Comparison of ENCODE assay signal across 22 cellular contexts in the genomic region with DNA sequence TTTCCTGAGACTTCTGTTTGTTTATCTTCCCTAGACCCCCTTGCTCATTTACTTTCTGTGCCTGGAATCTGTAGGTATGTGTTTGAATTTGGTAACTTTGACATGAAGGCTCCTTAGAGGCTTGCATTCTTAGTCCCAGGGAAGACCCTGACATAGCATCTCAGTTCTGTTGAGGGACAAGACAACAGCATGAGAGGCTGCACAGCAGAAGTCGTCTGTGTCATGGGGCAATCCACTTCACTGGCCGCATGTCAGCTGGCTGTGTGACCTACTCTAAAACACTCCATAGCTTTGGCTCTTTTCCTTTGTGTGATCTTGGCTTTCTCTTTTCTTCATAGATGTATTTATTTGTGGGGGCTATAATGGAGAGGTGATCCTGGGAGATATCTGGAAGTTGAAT.
"Had no signal": no experiment of that assay in that cellular context is flagged by ENCODE, and none has a peak within 500 bp of the region (broad histone marks: within the 10 kb centered on the region; RNA-seq: fewer than 3 reads in every experiment).

No MANE protein-coding gene starts in this region.

- H3K4me3 Mint-ChIP-seq: immature natural killer cell; naive thymus-derived CD8-positive, alpha-beta T cell; stimulated activated memory B cell treated with anti-CD40 and anti-IgM and Interleukin-4, amounts not matched to agents 10 μg/mL and 1 μg/mL and 100 μg/mL, for 72 hours; stimulated activated naive CD8-positive, alpha-beta T cell treated with anti-CD3 and anti-CD28 coated beads, Interleukin-15, amount 100 ng/mL, for 72 hours; type B pancreatic cell had no signal

- H3K27ac Mint-ChIP-seq: immature natural killer cell; naive thymus-derived CD8-positive, alpha-beta T cell; progenitor cell of endocrine pancreas; stimulated activated memory B cell treated with anti-CD40 and anti-IgM and Interleukin-4, amounts not matched to agents 10 μg/mL and 1 μg/mL and 100 μg/mL, for 72 hours; stimulated activated naive CD8-positive, alpha-beta T cell treated with anti-CD3 and anti-CD28 coated beads, Interleukin-15, amount 100 ng/mL, for 72 hours; type B pancreatic cell had no signal

- ATAC-seq: left colon; left lung; mucosa of descending colon; naive thymus-derived CD8-positive, alpha-beta T cell; right lobe of liver; stimulated activated memory B cell treated with anti-CD40 and anti-IgM and Interleukin-4, amounts not matched to agents 10 μg/mL and 1 μg/mL and 100 μg/mL, for 72 hours; stimulated activated naive CD8-positive, alpha-beta T cell treated with anti-CD3 and anti-CD28 coated beads, Interleukin-15, amount 100 ng/mL, for 72 hours had no signal

- H3K9me3 Mint-ChIP-seq: immature natural killer cell; naive thymus-derived CD8-positive, alpha-beta T cell; stimulated activated memory B cell treated with anti-CD40 and anti-IgM and Interleukin-4, amounts not matched to agents 10 μg/mL and 1 μg/mL and 100 μg/mL, for 72 hours; stimulated activated naive CD8-positive, alpha-beta T cell treated with anti-CD3 and anti-CD28 coated beads, Interleukin-15, amount 100 ng/mL, for 72 hours; type B pancreatic cell had no signal

- H3K4me1 Mint-ChIP-seq: immature natural killer cell had no signal

- DNase-seq: hypothalamus; immature natural killer cell; kidney; left colon; left lung; mesendoderm; midbrain; mucosa of descending colon; naive thymus-derived CD8-positive, alpha-beta T cell; ovary; right lobe of liver; stimulated activated CD4-positive, alpha-beta T cell treated with anti-CD3 and anti-CD28 coated beads, Interleukin-1b, Interleukin-23, amount 100 ng/mL, for 48 hours; stimulated activated CD4-positive, alpha-beta T cell treated with anti-CD3 and anti-CD28 coated beads, Interleukin-2, amount 100 ng/mL, for 48 hours; stimulated activated CD4-positive, alpha-beta T cell treated with anti-CD3 and anti-CD28 coated beads, Interleukin-4, amount 100 ng/mL, for 4 hours; stimulated activated CD8-positive, alpha-beta memory T cell treated with anti-CD3 and anti-CD28 coated beads, Interleukin-4, amount 100 ng/mL, for 48 hours; stimulated activated naive CD4-positive, alpha-beta T cell treated with Interleukin-2 at 50 U/mL for 16 hours; stimulated activated naive CD8-positive, alpha-beta T cell treated with anti-CD3 and anti-CD28 coated beads, Interleukin-15, amount 100 ng/mL, for 72 hours; substantia nigra; uterus had no signal

- H3K27me3 Mint-ChIP-seq: naive thymus-derived CD8-positive, alpha-beta T cell; progenitor cell of endocrine pancreas; stimulated activated memory B cell treated with anti-CD40 and anti-IgM and Interleukin-4, amounts not matched to agents 10 μg/mL and 1 μg/mL and 100 μg/mL, for 72 hours; stimulated activated naive CD8-positive, alpha-beta T cell treated with anti-CD3 and anti-CD28 coated beads, Interleukin-15, amount 100 ng/mL, for 72 hours; type B pancreatic cell had no signal
